In genomic region chr4:112940364-112940763, GRCh38 we compare ENCODE assay signal across 29 cellular contexts.
"Had no signal": no experiment of that assay in that cellular context is flagged by ENCODE, and none has a peak within 500 bp of the region (broad histone marks: within the 10 kb centered on the region; RNA-seq: fewer than 3 reads in every experiment).

No MANE protein-coding gene starts in this region.

- H3K4me1 Mint-ChIP-seq: activated B cell treated with CpG ODN at 0.5 μM for 24 hours; activated T-helper 17 cell treated with anti-CD3 and anti-CD28 coated beads, Interleukin-2, amount 50 U/mL, for 72 hours; T-helper 17 cell had no signal

- H3K4me1 ChIP-seq: foreskin keratinocyte, gastrocnemius medialis had no signal

- H3K4me3 ChIP-seq: esophagus muscularis mucosa, gastrocnemius medialis had no signal

- H3K36me3 ChIP-seq: esophagus muscularis mucosa, gastrocnemius medialis had no signal

- H3K27ac Mint-ChIP-seq: activated B cell treated with CpG ODN at 0.5 μM for 24 hours; activated CD8-positive, alpha-beta T cell treated with anti-CD3 and anti-CD28 coated beads for 36 hours; activated naive CD8-positive, alpha-beta T cell; activated T-helper 17 cell treated with anti-CD3 and anti-CD28 coated beads, Interleukin-2, amount 50 U/mL, for 72 hours; endodermal cell; T-helper 17 cell; T-helper 2 cell treated with Interferon-gamma antibody and Interleukin-4, amounts not matched to agents 5 μg/mL and 100 μg/mL, for 36 hours had no signal

- H3K36me3 Mint-ChIP-seq: activated naive CD8-positive, alpha-beta T cell had no signal

- H3K27me3 Mint-ChIP-seq: activated B cell treated with CpG ODN at 0.5 μM for 24 hours had no signal

- H3K27me3 ChIP-seq: esophagus muscularis mucosa, gastrocnemius medialis had no signal

- H3K27ac ChIP-seq: esophagus muscularis mucosa, foreskin keratinocyte, gastrocnemius medialis, WERI-Rb-1 had no signal

- DNase-seq: activated B cell treated with CpG ODN at 0.5 μM for 24 hours; activated CD4-positive, alpha-beta T cell treated with anti-CD3 and anti-CD28 coated beads for 48 hours; activated CD4-positive, alpha-beta T cell treated with anti-CD3 and anti-CD28 coated beads, Interleukin-2, amount 50 U/mL, for 1 hour; activated CD4-positive, alpha-beta T cell treated with anti-CD3 and anti-CD28 coated beads, Interleukin-2, amount 50 U/mL, for 48 hours; activated CD8-positive, alpha-beta memory T cell treated with anti-CD3 and anti-CD28 coated beads for 24 hours; activated CD8-positive, alpha-beta T cell treated with anti-CD3 and anti-CD28 coated beads for 36 hours; activated effector memory CD4-positive, alpha-beta T cell treated with Interleukin-2 at 50 U/mL for 16 hours; activated gamma-delta T cell treated with Interleukin-2 at 50 U/mL for 16 hours; activated naive CD4-positive, alpha-beta T cell treated with anti-CD3 and anti-CD28 coated beads, Interleukin-2, amount 50 U/mL, for 16 hours; activated naive CD4-positive, alpha-beta T cell treated with Interleukin-2 at 50 U/mL for 16 hours; activated T-cell treated with anti-CD3 and anti-CD28 coated beads, Interleukin-2, amount 50 U/mL, for 4 hours; amniotic stem cell; anterior cingulate cortex; caudate nucleus; cortex of kidney; effector memory CD4-positive, alpha-beta T cell; endodermal cell; erythroblast; foreskin keratinocyte; gastrocnemius medialis; T-helper 1 cell; T-helper 17 cell; T1000; WERI-Rb-1 had no signal

- H3K9me3 Mint-ChIP-seq: activated B cell treated with CpG ODN at 0.5 μM for 24 hours; activated CD8-positive, alpha-beta T cell treated with anti-CD3 and anti-CD28 coated beads for 36 hours; activated T-helper 17 cell treated with anti-CD3 and anti-CD28 coated beads, Interleukin-2, amount 50 U/mL, for 72 hours; T-helper 2 cell treated with Interferon-gamma antibody and Interleukin-4, amounts not matched to agents 5 μg/mL and 100 μg/mL, for 36 hours had no signal

- H3K9me3 ChIP-seq: esophagus muscularis mucosa, gastrocnemius medialis had no signal

- ATAC-seq: activated CD4-positive, CD25-positive, alpha-beta regulatory T cell treated with anti-CD3 and anti-CD28 coated beads, Interleukin-2, amount 50 U/mL, for 24 hours; activated CD8-positive, alpha-beta T cell treated with anti-CD3 and anti-CD28 coated beads for 36 hours; activated T-cell treated with anti-CD3 and anti-CD28 coated beads, Interleukin-2, amount 50 U/mL, for 4 hours; activated T-helper 17 cell treated with anti-CD3 and anti-CD28 coated beads, Interleukin-2, amount 50 U/mL, for 72 hours; foreskin keratinocyte; gastrocnemius medialis; T-helper 17 cell had no signal

- H3K4me3 Mint-ChIP-seq: activated B cell treated with CpG ODN at 0.5 μM for 24 hours; activated CD8-positive, alpha-beta T cell treated with anti-CD3 and anti-CD28 coated beads for 36 hours; activated naive CD8-positive, alpha-beta T cell; activated T-cell treated with anti-CD3 and anti-CD28 coated beads, Interleukin-2, amount 50 U/mL, for 4 hours; activated T-helper 17 cell treated with anti-CD3 and anti-CD28 coated beads, Interleukin-2, amount 50 U/mL, for 72 hours; endodermal cell; T-helper 17 cell; T-helper 2 cell treated with Interferon-gamma antibody and Interleukin-4, amounts not matched to agents 5 μg/mL and 100 μg/mL, for 36 hours had no signal
